20 cellular contexts compared by ENCODE assay signal in genomic region chr9:18018241-18018640, GRCh38.
"Had no signal": no experiment of that assay in that cellular context is flagged by ENCODE, and none has a peak within 500 bp of the region (broad histone marks: within the 10 kb centered on the region; RNA-seq: fewer than 3 reads in every experiment).

No MANE protein-coding gene starts in this region.

- H3K27me3 ChIP-seq: esophagus muscularis mucosa, foreskin keratinocyte, gastroesophageal sphincter, heart left ventricle, hepatocyte, left lung had no signal

- H3K9me3 ChIP-seq: lower lobe of right lung, mucosa of descending colon had no signal

- H3K27me3 Mint-ChIP-seq: dendritic cell treated with granulocyte-macrophage colony-stimulating factor and Interleukin-4, amounts not matched to agents 40 ng/mL and 50 ng/mL, for 4 days; effector memory CD8-positive, alpha-beta T cell had no signal

- H3K4me3 Mint-ChIP-seq: dendritic cell treated with granulocyte-macrophage colony-stimulating factor and Interleukin-4, amounts not matched to agents 40 ng/mL and 50 ng/mL, for 4 days; effector memory CD8-positive, alpha-beta T cell; immature natural killer cell; mesothelial cell of epicardium had no signal

- H3K36me3 Mint-ChIP-seq: immature natural killer cell, mesothelial cell of epicardium had no signal

- DNase-seq: cortex of kidney; effector CD8-positive, alpha-beta T cell; effector memory CD8-positive, alpha-beta T cell; foreskin keratinocyte; heart left ventricle; hypothalamus; immature natural killer cell; islet precursor cell; kidney; kidney glomerular epithelial cell; left lung; left ventricle myocardium superior; lower lobe of right lung; mesenchymal stem cell had no signal

- H3K27ac Mint-ChIP-seq: dendritic cell treated with granulocyte-macrophage colony-stimulating factor and Interleukin-4, amounts not matched to agents 40 ng/mL and 50 ng/mL, for 4 days; effector memory CD8-positive, alpha-beta T cell; immature natural killer cell; mesothelial cell of epicardium had no signal

- ATAC-seq: effector memory CD8-positive, alpha-beta T cell; foreskin keratinocyte; gastroesophageal sphincter; heart left ventricle; left lung; left ventricle myocardium superior; lower lobe of right lung had no signal

- H3K4me1 Mint-ChIP-seq: immature natural killer cell, mesothelial cell of epicardium had no signal

- H3K27ac ChIP-seq: esophagus muscularis mucosa, foreskin keratinocyte, gastroesophageal sphincter, heart left ventricle, hepatocyte, left lung, lower lobe of right lung had no signal

- H3K4me1 ChIP-seq: foreskin keratinocyte, heart left ventricle, left lung, lower lobe of right lung had no signal

- H3K36me3 ChIP-seq: esophagus muscularis mucosa, gastroesophageal sphincter, heart left ventricle, left lung, lower lobe of right lung had no signal

- H3K4me3 ChIP-seq: esophagus muscularis mucosa, gastroesophageal sphincter, heart left ventricle, hepatocyte, left lung, lower lobe of right lung, mucosa of descending colon had no signal
